In the genomic region with DNA sequence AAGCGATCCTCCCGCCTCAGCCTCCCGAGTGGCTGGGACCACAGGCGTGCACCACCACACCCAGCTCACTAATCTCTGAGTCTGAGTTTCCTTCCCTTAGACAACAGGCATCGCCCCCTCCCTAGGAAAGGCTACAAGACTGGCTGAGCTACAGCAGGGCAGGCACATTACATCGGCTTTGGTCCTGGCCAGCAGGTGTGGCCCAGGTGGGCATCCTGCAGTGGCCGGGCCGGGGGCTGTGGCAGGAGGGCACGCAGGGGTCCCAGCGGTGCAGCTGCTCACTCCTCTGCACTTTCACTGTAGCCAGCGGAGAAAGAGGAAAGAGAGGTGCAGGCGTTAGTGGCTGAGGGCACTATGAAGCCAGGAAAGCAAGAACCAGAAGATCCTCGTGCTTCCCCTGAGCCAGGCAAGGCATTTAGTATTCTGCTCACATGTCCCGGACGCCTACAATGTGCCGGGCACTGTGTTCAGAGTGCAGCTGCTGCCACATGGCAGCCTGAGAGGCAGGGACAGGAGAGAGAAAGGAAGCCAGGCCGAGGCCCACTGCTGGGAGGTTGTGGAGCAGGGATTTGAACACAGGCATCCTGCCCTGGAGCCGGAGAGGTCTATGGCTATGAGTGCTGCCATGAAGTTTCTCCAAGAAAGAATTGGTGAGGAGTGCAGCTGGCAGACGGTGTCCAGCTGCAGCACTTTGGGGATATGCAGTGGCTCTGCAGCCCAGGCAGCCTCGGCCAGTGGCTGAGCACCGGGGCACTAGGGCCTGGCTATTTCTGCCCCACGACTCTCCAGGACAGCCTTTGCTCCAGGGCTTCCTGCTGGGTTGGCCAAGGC, we compare ENCODE assay signal across 20 cellular contexts. TPM values are rescaled to one million over a fixed set of nuclear protein-coding genes. Genes with fewer than 3 reads are reported as not detected.
A peak's percentile ranks its signal among the peaks of the same experiment; 100 is the strongest.
DNase-seq lines count a peak whose midpoint lies in the region; ATAC-seq, FAIRE-seq and TF ChIP-seq lines count a peak whose summit lies in the region.
"Had no signal": no experiment of that assay in that cellular context is flagged by ENCODE, and none has a peak within 500 bp of the region (broad histone marks: within the 10 kb centered on the region; RNA-seq: fewer than 3 reads in every experiment).

No MANE protein-coding gene starts in this region.

- peaks cover 4 to 11% of the 10 kb centered on the region in 2 experiments; a peak in 2 of 5 replicates for H3K27me3 ChIP-seq in HepG2 (ENCODE audit: control insufficient read depth in 1 of 2, insufficient read depth in 2 of 2, low read length in 2 of 2)
- H3K27me3 ChIP-seq in spleen (replicated peaks in 1 of 7) = peaks cover 0 to 7% (median 0%) of the 10 kb centered on the region in 7 donors

- no peaks in the 10 kb centered on the region for H3K36me3 ChIP-seq in HepG2 (replicated peaks in 1 of 2; ENCODE audit: control insufficient read depth in 1 of 2, insufficient read depth in 2 of 2, low read length in 2 of 2)
- H3K36me3 ChIP-seq in spleen = peaks cover 0 to 6% (median 0%) of the 10 kb centered on the region in 6 donors

- H4K20me1 ChIP-seq in HepG2 (ENCODE audit: insufficient read depth, low read length) = no peaks in the 10 kb centered on the region

- no peaks in the 10 kb centered on the region for H3K79me2 ChIP-seq in HepG2 (ENCODE audit: insufficient read depth, low read length)

- no peaks in the 10 kb centered on the region for H3K4me1 ChIP-seq in HepG2 (ENCODE audit: insufficient read depth, low read length)
- H3K4me1 ChIP-seq in spleen = no peaks in the 10 kb centered on the region

- peak; percentile 11 for DNase-seq in activated naive CD8-positive, alpha-beta T cell treated with anti-CD3 and anti-CD28 coated beads, Interleukin-2, amount 10 ng/mL, durations not matched to agents 7 days and 5 days
- DNase-seq in activated naive CD8-positive, alpha-beta T cell treated with anti-CD3 and anti-CD28 coated beads, Interleukin-2, amount 50 U/mL, for 24 hours = no peak
- DNase-seq in glutamatergic neuron (peak; percentile 10), HepG2 (ENCODE audit: low spot score) (no peak), spleen (peak; percentile 62), NCI-H1694 (lab: John Stamatoyannopoulos, UW) (no peak)
- DNase-seq in stimulated activated CD4-positive, alpha-beta T cell treated with anti-CD3 and anti-CD28 coated beads, Interleukin-1b, Interleukin-23, amount 100 ng/mL, for 48 hours = no peak
- no peak for DNase-seq in activated CD8-positive, alpha-beta T cell treated with anti-CD3 and anti-CD28 coated beads, Interleukin-2, amount 10 ng/mL, durations not matched to agents 7 days and 5 days
- DNase-seq: COR-L47, DMS153, EL, H7, NCI-H1417, NCI-H2029 treated with DMSO at 0.1 percent for 48 hours, NCI-H510A treated with DMSO at 0.1 percent for 48 hours had no signal

- 43% methylated on average over 18 of the region's 22 CpGs for whole genome bisulfite sequencing in HepG2 (ENCODE audit: low lambda C conversion rate)
- WGBS in spleen, 5 donors = 81 to 86% (median 83%) methylated on average over 20 to 22 of the region's 22 CpGs

- intact Hi-C loops in HepG2 (cut with micrococcal nuclease; ENCODE audit: unreplicated experiment) (no loop called here), spleen (cut with DNase I; ENCODE audit: low total_unique reads) (no loop called here)

- ATAC-seq in activated naive CD8-positive, alpha-beta T cell treated with anti-CD3 and anti-CD28 coated beads, Interleukin-2, amount 10 ng/mL, durations not matched to agents 7 days and 5 days (ENCODE audit: low read depth) = no peak
- no peak for ATAC-seq in activated naive CD8-positive, alpha-beta T cell treated with anti-CD3 and anti-CD28 coated beads, Interleukin-2, amount 50 U/mL, for 24 hours
- peak; percentile 28; the same call in 2 of the 3 replicates for ATAC-seq in HepG2
- no peak for ATAC-seq in activated CD8-positive, alpha-beta T cell treated with anti-CD3 and anti-CD28 coated beads, Interleukin-2, amount 10 ng/mL, durations not matched to agents 7 days and 5 days

- H3K4me3 Mint-ChIP-seq in activated naive CD8-positive, alpha-beta T cell treated with anti-CD3 and anti-CD28 coated beads, Interleukin-2, amount 10 ng/mL, durations not matched to agents 7 days and 5 days = no peak overlapping the region
- H3K4me3 Mint-ChIP-seq in activated naive CD8-positive, alpha-beta T cell treated with anti-CD3 and anti-CD28 coated beads, Interleukin-2, amount 50 U/mL, for 24 hours = no peak overlapping the region
- H3K4me3 Mint-ChIP-seq in glutamatergic neuron (ENCODE audit: unreplicated experiment) = no peak overlapping the region
- no peak overlapping the region for H3K4me3 Mint-ChIP-seq in activated CD8-positive, alpha-beta T cell treated with anti-CD3 and anti-CD28 coated beads, Interleukin-2, amount 10 ng/mL, durations not matched to agents 7 days and 5 days
- H3K4me3 Mint-ChIP-seq: CD14-positive monocyte, IgD-negative memory B cell had no signal

- H3K4me3 ChIP-seq in HepG2 (replicated peaks in 1 of 3; ENCODE audit: insufficient read depth in 1 of 3, low read depth in 2 of 3, low read length in 3 of 3) = no peak overlapping the region
- no peak overlapping the region for H3K4me3 ChIP-seq in spleen

- BruUV-seq in HepG2 (replicated peaks; lab: Mats Ljungman, UMichigan) = no TSS peak

- H3K9ac ChIP-seq in HepG2 (ENCODE audit: insufficient read depth, low read depth, low read length) = no peak overlapping the region

- CTCF ChIA-PET in HepG2 (lab: Yijun Ruan, JAX; ENCODE audit: low intra/inter-chr PET ratio, low total read pairs) = no interaction called here
- CTCF ChIA-PET in activated CD8-positive, alpha-beta T cell treated with anti-CD3 and anti-CD28 coated beads, Interleukin-2, amount 10 ng/mL, durations not matched to agents 7 days and 5 days (lab: Charles Lee) = no interaction called here

- no peaks in the 10 kb centered on the region for H3K9me3 ChIP-seq in HepG2 (ENCODE audit: low read length)
- no peaks in the 10 kb centered on the region for H3K9me3 ChIP-seq in spleen

- H3K4me2 ChIP-seq in HepG2 (ENCODE audit: low read depth, low read length) = no peak overlapping the region

- no peak for TF ChIP-seq CTCF in glutamatergic neuron (IDR thresholded peaks at IDR 0.05; ENCODE audit: partially characterized antibody, unreplicated experiment)
- TF ChIP-seq CTCF in HepG2 (CRISPR knock-in tag; IDR thresholded peaks at IDR 0.05) = no peak
- no peak for TF ChIP-seq CTCF in spleen (IDR thresholded peaks at IDR 0.05 in 8 of 11, conservative IDR thresholded peaks at IDR 0.05 in 3 of 11)

- no peaks in the 10 kb centered on the region for H3K9me3 Mint-ChIP-seq in activated naive CD8-positive, alpha-beta T cell treated with anti-CD3 and anti-CD28 coated beads, Interleukin-2, amount 10 ng/mL, durations not matched to agents 7 days and 5 days
- no peaks in the 10 kb centered on the region for H3K9me3 Mint-ChIP-seq in activated naive CD8-positive, alpha-beta T cell treated with anti-CD3 and anti-CD28 coated beads, Interleukin-2, amount 50 U/mL, for 24 hours
- peaks cover 2% of the 10 kb centered on the region for H3K9me3 Mint-ChIP-seq in glutamatergic neuron (ENCODE audit: unreplicated experiment)
- H3K9me3 Mint-ChIP-seq in activated CD8-positive, alpha-beta T cell treated with anti-CD3 and anti-CD28 coated beads, Interleukin-2, amount 10 ng/mL, durations not matched to agents 7 days and 5 days (ENCODE audit: insufficient read depth) = no peaks in the 10 kb centered on the region
- H3K9me3 Mint-ChIP-seq: IgD-negative memory B cell had no signal

- no peak for TF ChIP-seq RAD21 in HepG2 (CRISPR knock-in tag; IDR thresholded peaks at IDR 0.05)

- H3K36me3 Mint-ChIP-seq in activated naive CD8-positive, alpha-beta T cell treated with anti-CD3 and anti-CD28 coated beads, Interleukin-2, amount 10 ng/mL, durations not matched to agents 7 days and 5 days = no peaks in the 10 kb centered on the region
- H3K36me3 Mint-ChIP-seq in activated naive CD8-positive, alpha-beta T cell treated with anti-CD3 and anti-CD28 coated beads, Interleukin-2, amount 50 U/mL, for 24 hours (ENCODE audit: low read depth) = no peaks in the 10 kb centered on the region
- H3K36me3 Mint-ChIP-seq in glutamatergic neuron (ENCODE audit: unreplicated experiment) = peaks cover 4% of the 10 kb centered on the region
- H3K36me3 Mint-ChIP-seq in activated CD8-positive, alpha-beta T cell treated with anti-CD3 and anti-CD28 coated beads, Interleukin-2, amount 10 ng/mL, durations not matched to agents 7 days and 5 days (ENCODE audit: low read depth) = no peaks in the 10 kb centered on the region
- H3K36me3 Mint-ChIP-seq: CD14-positive monocyte, IgD-negative memory B cell had no signal

- no peak overlapping the region for H2AFZ ChIP-seq in HepG2 (ENCODE audit: low read length)

- H3K4me1 Mint-ChIP-seq in activated naive CD8-positive, alpha-beta T cell treated with anti-CD3 and anti-CD28 coated beads, Interleukin-2, amount 10 ng/mL, durations not matched to agents 7 days and 5 days = no peaks in the 10 kb centered on the region
- H3K4me1 Mint-ChIP-seq in activated naive CD8-positive, alpha-beta T cell treated with anti-CD3 and anti-CD28 coated beads, Interleukin-2, amount 50 U/mL, for 24 hours = no peaks in the 10 kb centered on the region
- H3K4me1 Mint-ChIP-seq in glutamatergic neuron (ENCODE audit: low read depth, unreplicated experiment) = no peaks in the 10 kb centered on the region
- H3K4me1 Mint-ChIP-seq in activated CD8-positive, alpha-beta T cell treated with anti-CD3 and anti-CD28 coated beads, Interleukin-2, amount 10 ng/mL, durations not matched to agents 7 days and 5 days (ENCODE audit: low read depth) = no peaks in the 10 kb centered on the region
- H3K4me1 Mint-ChIP-seq: CD14-positive monocyte had no signal

- no peak for FAIRE-seq in HepG2 (lab: Jason Lieb, UNC)

- H3K27ac Mint-ChIP-seq in activated naive CD8-positive, alpha-beta T cell treated with anti-CD3 and anti-CD28 coated beads, Interleukin-2, amount 10 ng/mL, durations not matched to agents 7 days and 5 days = no peak overlapping the region
- H3K27ac Mint-ChIP-seq in activated naive CD8-positive, alpha-beta T cell treated with anti-CD3 and anti-CD28 coated beads, Interleukin-2, amount 50 U/mL, for 24 hours = no peak overlapping the region
- no peak overlapping the region for H3K27ac Mint-ChIP-seq in glutamatergic neuron (ENCODE audit: unreplicated experiment)
- no peak overlapping the region for H3K27ac Mint-ChIP-seq in activated CD8-positive, alpha-beta T cell treated with anti-CD3 and anti-CD28 coated beads, Interleukin-2, amount 10 ng/mL, durations not matched to agents 7 days and 5 days

- no peak for TF ChIP-seq POLR2A in HepG2 (IDR thresholded peaks at IDR 0.05; ENCODE audit: insufficient read depth in 1 of 2, low read depth in 2 of 2, low read length in 2 of 2)
- TF ChIP-seq POLR2A in spleen (IDR thresholded peaks at IDR 0.05) = no peak

- POLR2A ChIA-PET in activated naive CD8-positive, alpha-beta T cell treated with anti-CD3 and anti-CD28 coated beads, Interleukin-2, amount 10 ng/mL, durations not matched to agents 7 days and 5 days (lab: Charles Lee) = no interaction called here
- POLR2A ChIA-PET in HepG2 (lab: Yijun Ruan, JAX) = no interaction called here
- POLR2A ChIA-PET in activated CD8-positive, alpha-beta T cell treated with anti-CD3 and anti-CD28 coated beads, Interleukin-2, amount 10 ng/mL, durations not matched to agents 7 days and 5 days (lab: Charles Lee) = no interaction called here

- H3K27me3 Mint-ChIP-seq in activated naive CD8-positive, alpha-beta T cell treated with anti-CD3 and anti-CD28 coated beads, Interleukin-2, amount 10 ng/mL, durations not matched to agents 7 days and 5 days = no peaks in the 10 kb centered on the region
- H3K27me3 Mint-ChIP-seq in activated naive CD8-positive, alpha-beta T cell treated with anti-CD3 and anti-CD28 coated beads, Interleukin-2, amount 50 U/mL, for 24 hours = peaks cover 2% of the 10 kb centered on the region
- peaks cover 6% of the 10 kb centered on the region for H3K27me3 Mint-ChIP-seq in glutamatergic neuron (ENCODE audit: unreplicated experiment)
- H3K27me3 Mint-ChIP-seq in activated CD8-positive, alpha-beta T cell treated with anti-CD3 and anti-CD28 coated beads, Interleukin-2, amount 10 ng/mL, durations not matched to agents 7 days and 5 days (ENCODE audit: low read depth) = no peaks in the 10 kb centered on the region

- in situ Hi-C loops in HepG2 (cut with HindIII; ENCODE audit: extremely low pct_ligation_motif_present, low pct_unique_long_range_greater_than_20kb) = no loop called here

- TF ChIP-seq EP300 in HepG2 (IDR thresholded peaks at IDR 0.05; ENCODE audit: low read depth in 2 of 2, low read length in 2 of 2) (no peak), HepG2 (CRISPR knock-in tag; IDR thresholded peaks at IDR 0.05; ENCODE audit: borderline replicate concordance) (no peak)

- H3K27ac ChIP-seq in HepG2 (ENCODE audit: extremely low read length, insufficient read depth, low read length) = no peak overlapping the region
- H3K27ac ChIP-seq in spleen = no peak overlapping the region

RNA-seq across cellular contexts. Expression of gene GRIP2, which starts 22.3 kb away (rescaled TPM):
- not detected for total RNA-seq in activated naive CD8-positive, alpha-beta T cell treated with anti-CD3 and anti-CD28 coated beads, Interleukin-2, amount 10 ng/mL, durations not matched to agents 7 days and 5 days
- total RNA-seq in glutamatergic neuron (ENCODE audit: unreplicated experiment) = 0.34 TPM
- 0.08 and 0.24 TPM in 2 replicates for total RNA-seq in HepG2 (2016; rRNA removed; fragmentation: Illumina TruSeq; extraction: Trizol)
- total RNA-seq in HepG2 (2016; cell fraction: cytosol; rRNA removed; fragmentation: Illumina TruSeq; extraction: Trizol; ENCODE audit: low read depth) = 0.09 and 0.10 TPM in 2 replicates
- total RNA-seq in HepG2 (2016; cell fraction: insoluble cytoplasmic fraction; rRNA removed; fragmentation: Illumina TruSeq; extraction: Trizol) = 0.26 TPM in 1 of 2 replicates, not detected in the other
- 0.09 and 0.55 TPM in 2 replicates for total RNA-seq in HepG2 (2016; cell fraction: membrane; rRNA removed; fragmentation: Illumina TruSeq; extraction: Trizol)
- total RNA-seq in HepG2 (2016; cell fraction: nucleus; rRNA removed; fragmentation: Illumina TruSeq; extraction: Trizol) = 0.25 and 0.53 TPM in 2 replicates
- 0.11 and 0.14 TPM in 2 replicates for polyA plus RNA-seq in HepG2 (2011; rRNA removed)
- polyA plus RNA-seq in HepG2 (2011; cell fraction: cytosol; rRNA removed) = 0.01 and 0.03 TPM in 2 replicates
- polyA plus RNA-seq in HepG2 (2011; cell fraction: nucleus; rRNA removed) = 0.36 and 0.40 TPM in 2 replicates
- 0.12 TPM in 2 replicates for polyA plus RNA-seq in HepG2 (2012)
- polyA plus RNA-seq in HepG2 (2016; cell fraction: cytosol; fragmentation: Illumina TruSeq; extraction: Trizol; ENCODE audit: low read depth) = 0.02 and 0.08 TPM in 2 replicates
- polyA plus RNA-seq in HepG2 (2016; cell fraction: insoluble cytoplasmic fraction; fragmentation: Illumina TruSeq; extraction: Trizol; ENCODE audit: low read depth) = not detected in 2 replicates
- 0.14 and 0.16 TPM in 2 replicates for polyA plus RNA-seq in HepG2 (2016; cell fraction: membrane; fragmentation: Illumina TruSeq; extraction: Trizol; ENCODE audit: low read depth)
- polyA plus RNA-seq in HepG2 (2016; cell fraction: nucleus; fragmentation: Illumina TruSeq; extraction: Trizol; ENCODE audit: insufficient read depth, low read depth) = 0.56 and 0.57 TPM in 2 replicates
- polyA minus RNA-seq in HepG2 (2011; rRNA and poly(A)+ RNA removed; ENCODE audit: low replicate concordance) = 0.04 and 0.58 TPM in 2 replicates
- not detected in 2 replicates for polyA minus RNA-seq in HepG2 (2011; cell fraction: cytosol; rRNA and poly(A)+ RNA removed)
- polyA minus RNA-seq in HepG2 (2011; cell fraction: nucleus; rRNA and poly(A)+ RNA removed) = 0.12 and 0.26 TPM in 2 replicates
- total RNA-seq in spleen = 1 to 10 TPM in 6 of 7 donors, under 1 TPM in 1; 0.60 to 3.7 (median 1.2) TPM
- 1 to 10 TPM in 1 of 3 donors, under 1 TPM in 2; 0.15 to 2.5 (median 0.52) TPM for polyA plus RNA-seq in spleen
- not detected for total RNA-seq in activated CD8-positive, alpha-beta T cell treated with anti-CD3 and anti-CD28 coated beads, Interleukin-2, amount 10 ng/mL, durations not matched to agents 7 days and 5 days
- total RNA-seq: A172, HT-29, LHCN-M2 had no signal
- polyA plus RNA-seq: CD14-positive monocyte, IgD-negative memory B cell had no signal

Comparison
In these comparisons a context has a peak if more than half of its experiments do, and no peak if none do; other contexts are left out.
1. DNase-seq: peak in activated naive CD8-positive, alpha-beta T cell treated with anti-CD3 and anti-CD28 coated beads, Interleukin-2, amount 10 ng/mL, durations not matched to agents 7 days and 5 days (single experiment), glutamatergic neuron (single experiment) and spleen (single experiment); none in activated naive CD8-positive, alpha-beta T cell treated with anti-CD3 and anti-CD28 coated beads, Interleukin-2, amount 50 U/mL, for 24 hours (single experiment), HepG2 (single experiment), stimulated activated CD4-positive, alpha-beta T cell treated with anti-CD3 and anti-CD28 coated beads, Interleukin-1b, Interleukin-23, amount 100 ng/mL, for 48 hours (single experiment), activated CD8-positive, alpha-beta T cell treated with anti-CD3 and anti-CD28 coated beads, Interleukin-2, amount 10 ng/mL, durations not matched to agents 7 days and 5 days (single experiment) and NCI-H1694 (single experiment).